Comparison of ENCODE assay signal across 16 cellular contexts in genomic region chr18:49006641-49007136, GRCh38. TPM values are rescaled to one million over a fixed set of nuclear protein-coding genes. Genes with fewer than 3 reads are reported as not detected.
DNase-seq lines count a peak whose midpoint lies in the region; ATAC-seq and TF ChIP-seq lines count a peak whose summit lies in the region.
"Had no signal": no experiment of that assay in that cellular context is flagged by ENCODE, and none has a peak within 500 bp of the region (broad histone marks: within the 10 kb centered on the region; RNA-seq: fewer than 3 reads in every experiment).

No MANE protein-coding gene starts in this region.

- H3K4me3 ChIP-seq in GM23248 (no peak overlapping the region), astrocyte of the spinal cord (ENCODE audit: low read depth, low read length) (no peak overlapping the region)

- no peaks in the 10 kb centered on the region for H3K27me3 ChIP-seq in GM23248 (replicated peaks; ENCODE audit: insufficient read depth)

- H4K20me1 ChIP-seq in GM23248 (ENCODE audit: insufficient read depth): no peaks in the 10 kb centered on the region

- no peaks in the 10 kb centered on the region for H3K36me3 ChIP-seq in GM23248 (ENCODE audit: low read depth)

- WGBS in GM23248 (ENCODE audit: low coverage in 1 of 2, low lambda C conversion rate in 2 of 2, missing lambda C conversion rate in 2 of 2), 2 experiments: 32 to 40% methylated on average over 14 of the region's 14 CpGs

- peak; percentile 45 for DNase-seq in GM23248
- DNase-seq in NCI-H2107 treated with DMSO at 0.1 percent for 48 hours (lab: John Stamatoyannopoulos, UW; ENCODE audit: unreplicated experiment): peak; percentile 38
- DNase-seq in astrocyte of the spinal cord (ENCODE audit: low read depth, low spot score): peak; percentile 22
- DNase-seq in occipital lobe (lab: John Stamatoyannopoulos, UW): peak; percentile 6
- DNase-seq in stimulated activated CD4-positive, alpha-beta T cell treated with anti-CD3 and anti-CD28 coated beads, Interleukin-2, amount 100 ng/mL, for 24 hours: no peak
- no peak for DNase-seq in cortex of kidney (lab: John Stamatoyannopoulos, UW)
- DNase-seq in NCI-H226: no peak
- DNase-seq: activated B cell treated with CpG ODN at 0.5 μM for 24 hours; activated naive CD8-positive, alpha-beta T cell treated with anti-CD3 and anti-CD28 coated beads, Interleukin-2, amount 10 ng/mL, durations not matched to agents 7 days and 5 days; DND-41; midbrain; SK-N-SH; stimulated activated CD4-positive, alpha-beta T cell treated with anti-CD3 and anti-CD28 coated beads, Interleukin-4, amount 100 ng/mL, for 24 hours; stimulated activated naive B cell treated with anti-CD40 and anti-IgM and Interleukin-4, amounts not matched to agents 10 μg/mL and 1 μg/mL and 100 μg/mL, for 72 hours had no signal

- H3K27ac ChIP-seq in GM23248: no peak overlapping the region
- H3K27ac ChIP-seq: KMS-11 had no signal

- in situ Hi-C loops in GM23248 (cut with MboI): no loop called here
- in situ Hi-C loops in astrocyte of the spinal cord (cut with HindIII; ENCODE audit: low sequenced_read_pairs): no loop called here

- H3K9me2 ChIP-seq in GM23248 (ENCODE audit: insufficient read depth): no peaks in the 10 kb centered on the region
- H3K9me2 ChIP-seq: SK-N-SH had no signal

- H3K9ac ChIP-seq in GM23248: peak overlapping the region; percentile 21; the same call in 1 of the 2 replicates
- H3K9ac ChIP-seq: KMS-11, SK-N-SH had no signal

- no peak overlapping the region for H2AFZ ChIP-seq in GM23248

- no peaks in the 10 kb centered on the region for H3K9me3 ChIP-seq in GM23248 (ENCODE audit: low read depth)
- H3K9me3 ChIP-seq: SK-N-SH had no signal

- peaks cover 8% of the 10 kb centered on the region for H3K4me1 ChIP-seq in GM23248 (ENCODE audit: insufficient read depth)

- no peak for TF ChIP-seq CTCF in astrocyte of the spinal cord (IDR thresholded peaks at IDR 0.05; ENCODE audit: low read depth, low read length)

- H3K79me2 ChIP-seq in GM23248 (ENCODE audit: insufficient read depth): no peaks in the 10 kb centered on the region

- ATAC-seq in HG02852 (IDR thresholded peaks at IDR 0.05; ENCODE audit: unreplicated experiment): no peak
- ATAC-seq: stimulated activated naive B cell treated with anti-CD40 and anti-IgM and Interleukin-4, amounts not matched to agents 10 μg/mL and 1 μg/mL and 100 μg/mL, for 72 hours had no signal

- no peaks in the 10 kb centered on the region for H3F3A ChIP-seq in GM23248 (ENCODE audit: insufficient read depth)

- H3K4me2 ChIP-seq in GM23248 (ENCODE audit: unreplicated experiment): no peak overlapping the region
- H3K4me2 ChIP-seq: KMS-11, SK-N-SH had no signal

RNA-seq across cellular contexts. Expression of gene SMAD7, which starts 55.9 kb away (rescaled TPM):
- total RNA-seq in GM23248 (2014; rRNA removed; shearing (Covaris generic)): 43.6 and 51.7 TPM in 2 replicates
- 6.8 and 8.4 TPM in 2 replicates for polyA plus RNA-seq in GM23248 (2016; fragmentation: Nextera tagmentation; extraction: Ambion mirVana)
- total RNA-seq in occipital lobe: 18.7 TPM

Comparison
In these comparisons a context has a peak if more than half of its experiments do, and no peak if none do; other contexts are left out.
1. DNase-seq: peak in GM23248 (single experiment), NCI-H2107 treated with DMSO at 0.1 percent for 48 hours (single experiment), astrocyte of the spinal cord (single experiment) and occipital lobe (single experiment); none in stimulated activated CD4-positive, alpha-beta T cell treated with anti-CD3 and anti-CD28 coated beads, Interleukin-2, amount 100 ng/mL, for 24 hours (0 of 2), cortex of kidney (single experiment) and NCI-H226 (single experiment).